Comparison of ENCODE assay signal across 19 cellular contexts in the genomic region with DNA sequence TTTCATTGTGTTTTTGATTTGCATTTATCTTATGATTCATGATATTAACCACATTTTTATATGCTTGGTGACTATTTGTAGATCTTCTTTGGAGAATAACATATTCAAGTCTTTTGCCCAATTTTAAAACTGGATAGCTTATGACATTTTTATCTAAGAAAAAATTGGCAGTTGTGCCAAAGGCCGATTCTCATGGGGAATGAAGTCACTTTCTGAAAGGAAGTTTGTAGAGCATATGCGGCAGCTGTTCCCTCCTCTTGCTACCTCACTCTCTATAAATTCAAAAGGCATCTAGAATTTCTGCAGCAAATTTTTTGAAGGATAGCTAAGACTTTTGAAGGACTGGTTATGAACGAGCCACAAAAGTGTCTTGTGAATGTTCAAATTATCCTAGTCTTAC.
"Had no signal": no experiment of that assay in that cellular context is flagged by ENCODE, and none has a peak within 500 bp of the region (broad histone marks: within the 10 kb centered on the region; RNA-seq: fewer than 3 reads in every experiment).

No MANE protein-coding gene starts in this region.

- H3K36me3 ChIP-seq: left ventricle myocardium inferior, lower lobe of right lung, pancreas, tibial nerve, upper lobe of right lung had no signal

- H3K9me3 ChIP-seq: left ventricle myocardium inferior, lower lobe of right lung, pancreas, testis, tibial nerve, upper lobe of right lung had no signal

- H3K79me2 ChIP-seq: hepatocyte had no signal

- H3K4me2 ChIP-seq: hepatocyte had no signal

- H3K27me3 ChIP-seq: hepatocyte, pancreas, testis, tibial nerve, upper lobe of right lung had no signal

- H3K27ac ChIP-seq: hepatocyte, left ventricle myocardium inferior, lower lobe of right lung, pancreas, testis, tibial nerve, upper lobe of right lung had no signal

- H2AFZ ChIP-seq: hepatocyte had no signal

- DNase-seq: cerebellar nuclear complex; effector CD4-positive, alpha-beta T cell; foreskin melanocyte; head of caudate nucleus; kidney; left cardiac atrium; left ventricle myocardium inferior; lower lobe of right lung; naive B cell; occipital lobe; pancreas; right cardiac atrium; stimulated activated CD4-positive, alpha-beta T cell treated with anti-CD3 and anti-CD28 coated beads, Interleukin-4, amount 100 ng/mL, for 1 hour; stimulated activated CD8-positive, alpha-beta memory T cell treated with anti-CD3 and anti-CD28 coated beads, Interleukin-4, amount 100 ng/mL, for 48 hours; stimulated activated naive CD8-positive, alpha-beta T cell treated with anti-CD3 and anti-CD28 coated beads, Interleukin-15, amount 100 ng/mL, for 72 hours; testis; upper lobe of right lung had no signal

- H3K4me1 ChIP-seq: left ventricle myocardium inferior, lower lobe of right lung, pancreas, testis, tibial nerve, upper lobe of right lung had no signal

- H3K4me3 ChIP-seq: hepatocyte, left ventricle myocardium inferior, lower lobe of right lung, pancreas, testis, tibial nerve, upper lobe of right lung had no signal
